15 cellular contexts compared by ENCODE assay signal in genomic region chr10:129768437-129769355, GRCh38.
A peak's percentile ranks its signal among the peaks of the same experiment; 100 is the strongest.
DNase-seq lines count a peak whose midpoint lies in the region; ATAC-seq and TF ChIP-seq lines count a peak whose summit lies in the region.
"Had no signal": no experiment of that assay in that cellular context is flagged by ENCODE, and none has a peak within 500 bp of the region (broad histone marks: within the 10 kb centered on the region; RNA-seq: fewer than 3 reads in every experiment).

No MANE protein-coding gene starts in this region.

- no peak overlapping the region for H3K4me2 ChIP-seq in DND-41 (ENCODE audit: insufficient read depth, low read length)
- H3K4me2 ChIP-seq: BLaER1 treated with 17β-estradiol and CSF1 and Interleukin-3, amounts not matched to agents 10 nM and 100 nM had no signal

- DNase-seq in DND-41, result no peak
- peak; percentile 19 for DNase-seq in NCI-H69 (lab: John Stamatoyannopoulos, UW)
- peak; percentile 25 for DNase-seq in iPS DF 19.7 (ENCODE audit: low read depth, low spot score)
- DNase-seq in osteocyte (ENCODE audit: extremely low spot score, unreplicated experiment), result peak; percentile 81
- DNase-seq in SIG-M5 (lab: John Stamatoyannopoulos, UW), result no peak
- no peak for DNase-seq in activated CD4-positive, alpha-beta T cell treated with anti-CD3 and anti-CD28 coated beads, Interleukin-2, amount 50 U/mL, for 48 hours
- DNase-seq in Kasumi-1 (lab: John Stamatoyannopoulos, UW), result no peak
- DNase-seq: activated naive CD4-positive, alpha-beta T cell treated with anti-CD3 and anti-CD28 coated beads for 36 hours; dermis blood vessel endothelial cell; DMS53; NCI-H187; substantia nigra had no signal

- ATAC-seq in DND-41 (ENCODE audit: insufficient read depth, low read depth) (peak; percentile 42; the same call in 1 of the 3 replicates), HG03108 (IDR thresholded peaks at IDR 0.05; ENCODE audit: unreplicated experiment) (no peak)
- ATAC-seq: heart left ventricle had no signal

- H3K9ac ChIP-seq in DND-41 (ENCODE audit: low read depth, low read length), result no peak overlapping the region
- H3K9ac ChIP-seq: BLaER1 treated with 17β-estradiol and CSF1 and Interleukin-3, amounts not matched to agents 10 nM and 100 nM had no signal

- no peaks in the 10 kb centered on the region for H3K4me1 ChIP-seq in DND-41 (ENCODE audit: insufficient read depth, low read length)
- H3K4me1 ChIP-seq: heart left ventricle had no signal

- H3K4me1 Mint-ChIP-seq in osteocyte (ENCODE audit: unreplicated experiment), result no peaks in the 10 kb centered on the region

- TF ChIP-seq CTCF in DND-41 (IDR thresholded peaks at IDR 0.05; ENCODE audit: borderline replicate concordance, extremely low read depth, low read length, poor library complexity, severe bottlenecking) (peak; percentile 31), osteocyte (IDR thresholded peaks at IDR 0.05) (no peak)

- H3K27me3 Mint-ChIP-seq in osteocyte (ENCODE audit: unreplicated experiment), result no peaks in the 10 kb centered on the region

- no peak overlapping the region for H3K4me3 ChIP-seq in DND-41 (ENCODE audit: low read depth in 1 of 2, low read length in 2 of 2)
- H3K4me3 ChIP-seq: BLaER1 treated with 17β-estradiol and CSF1 and Interleukin-3, amounts not matched to agents 10 nM and 100 nM; heart left ventricle had no signal

- no peaks in the 10 kb centered on the region for H3K27me3 ChIP-seq in DND-41 (ENCODE audit: insufficient read depth, low read length, poor library complexity)
- H3K27me3 ChIP-seq: BLaER1 treated with 17β-estradiol and CSF1 and Interleukin-3, amounts not matched to agents 10 nM and 100 nM; heart left ventricle had no signal

- H3K36me3 ChIP-seq in DND-41 (ENCODE audit: insufficient read depth, low read length), result peaks cover 24% of the 10 kb centered on the region

- peaks cover 9% of the 10 kb centered on the region for H3K9me3 Mint-ChIP-seq in osteocyte (ENCODE audit: unreplicated experiment)

- H3K36me3 Mint-ChIP-seq in osteocyte (ENCODE audit: unreplicated experiment), result peaks cover 5% of the 10 kb centered on the region

- H3K4me3 Mint-ChIP-seq in osteocyte (ENCODE audit: unreplicated experiment), result no peak overlapping the region
- H3K4me3 Mint-ChIP-seq: activated naive CD4-positive, alpha-beta T cell treated with anti-CD3 and anti-CD28 coated beads for 36 hours had no signal

- no peaks in the 10 kb centered on the region for H4K20me1 ChIP-seq in DND-41 (ENCODE audit: insufficient read depth, low read length)

- H3K27ac ChIP-seq in DND-41 (ENCODE audit: low read length), result no peak overlapping the region
- H3K27ac ChIP-seq: BLaER1 treated with 17β-estradiol and CSF1 and Interleukin-3, amounts not matched to agents 10 nM and 100 nM; heart left ventricle had no signal

- no peaks in the 10 kb centered on the region for H3K9me3 ChIP-seq in DND-41 (ENCODE audit: insufficient read depth, low read length, severe bottlenecking)
- H3K9me3 ChIP-seq: BLaER1 treated with 17β-estradiol and CSF1 and Interleukin-3, amounts not matched to agents 10 nM and 100 nM; heart left ventricle had no signal

- no peak overlapping the region for H3K27ac Mint-ChIP-seq in osteocyte (ENCODE audit: unreplicated experiment)
- H3K27ac Mint-ChIP-seq: activated naive CD4-positive, alpha-beta T cell treated with anti-CD3 and anti-CD28 coated beads for 36 hours had no signal

- H2AFZ ChIP-seq in DND-41 (ENCODE audit: low read depth, low read length), result no peak overlapping the region

- H3K79me2 ChIP-seq in DND-41 (ENCODE audit: insufficient read depth, low read length), result no peaks in the 10 kb centered on the region

Comparison
In these comparisons a context has a peak if more than half of its experiments do, and no peak if none do; other contexts are left out.
1. DNase-seq: peak in NCI-H69 (single experiment), iPS DF 19.7 (single experiment) and osteocyte (single experiment); none in DND-41 (single experiment), SIG-M5 (single experiment), activated CD4-positive, alpha-beta T cell treated with anti-CD3 and anti-CD28 coated beads, Interleukin-2, amount 50 U/mL, for 48 hours (0 of 2) and Kasumi-1 (0 of 2).